In the genomic region with DNA sequence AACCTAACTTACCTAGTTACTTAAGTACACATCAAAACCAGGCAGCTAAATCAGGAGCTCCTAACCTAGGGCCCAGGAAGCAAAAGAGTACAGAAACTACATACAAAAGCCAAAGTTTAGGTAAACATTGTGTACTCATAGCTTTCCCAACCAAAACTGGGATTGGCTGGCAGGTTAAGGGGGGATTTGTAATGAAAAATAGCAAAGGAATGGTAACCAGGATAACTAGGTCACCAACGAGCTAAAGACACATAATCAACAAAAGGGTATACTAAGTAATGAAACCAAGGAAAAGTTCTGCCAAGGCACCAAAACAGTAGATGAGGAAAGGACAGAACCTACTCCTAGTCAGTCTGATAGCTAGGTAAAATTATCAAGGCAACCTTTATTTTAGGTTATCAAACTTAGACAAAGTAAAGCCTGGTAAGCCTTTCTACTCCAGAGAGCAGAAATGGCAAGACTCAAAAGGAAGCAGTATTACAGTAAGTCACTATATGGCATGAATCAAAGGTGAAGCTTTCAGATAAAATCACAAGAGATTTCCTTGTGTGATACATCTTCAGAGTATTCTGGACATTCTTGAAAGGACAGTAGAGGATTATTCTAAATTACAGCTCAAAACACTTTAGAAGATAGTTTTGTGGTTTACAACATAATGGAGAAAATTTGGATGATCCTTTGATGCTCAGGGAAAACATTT, we compare ENCODE assay signal across 1 cellular context.
TF ChIP-seq lines count a peak whose summit lies in the region.

No MANE protein-coding gene starts in this region.

TF ChIP-seq in H1, 55 proteins besides CTCF, POLR2A, EP300 and RAD21:
- no peak for TF ChIP-seq CEBPB (IDR thresholded peaks at IDR 0.05; ENCODE audit: low read depth, low read length)
- no peak for TF ChIP-seq RNF2 (IDR thresholded peaks at IDR 0.05; ENCODE audit: borderline replicate concordance, low read depth, low read length, missing control alignments, poor library complexity, severe bottlenecking)
- no peak for TF ChIP-seq CHD1 (IDR thresholded peaks at IDR 0.05; ENCODE audit: low read depth, low read length)
- TF ChIP-seq, protein P1, sequence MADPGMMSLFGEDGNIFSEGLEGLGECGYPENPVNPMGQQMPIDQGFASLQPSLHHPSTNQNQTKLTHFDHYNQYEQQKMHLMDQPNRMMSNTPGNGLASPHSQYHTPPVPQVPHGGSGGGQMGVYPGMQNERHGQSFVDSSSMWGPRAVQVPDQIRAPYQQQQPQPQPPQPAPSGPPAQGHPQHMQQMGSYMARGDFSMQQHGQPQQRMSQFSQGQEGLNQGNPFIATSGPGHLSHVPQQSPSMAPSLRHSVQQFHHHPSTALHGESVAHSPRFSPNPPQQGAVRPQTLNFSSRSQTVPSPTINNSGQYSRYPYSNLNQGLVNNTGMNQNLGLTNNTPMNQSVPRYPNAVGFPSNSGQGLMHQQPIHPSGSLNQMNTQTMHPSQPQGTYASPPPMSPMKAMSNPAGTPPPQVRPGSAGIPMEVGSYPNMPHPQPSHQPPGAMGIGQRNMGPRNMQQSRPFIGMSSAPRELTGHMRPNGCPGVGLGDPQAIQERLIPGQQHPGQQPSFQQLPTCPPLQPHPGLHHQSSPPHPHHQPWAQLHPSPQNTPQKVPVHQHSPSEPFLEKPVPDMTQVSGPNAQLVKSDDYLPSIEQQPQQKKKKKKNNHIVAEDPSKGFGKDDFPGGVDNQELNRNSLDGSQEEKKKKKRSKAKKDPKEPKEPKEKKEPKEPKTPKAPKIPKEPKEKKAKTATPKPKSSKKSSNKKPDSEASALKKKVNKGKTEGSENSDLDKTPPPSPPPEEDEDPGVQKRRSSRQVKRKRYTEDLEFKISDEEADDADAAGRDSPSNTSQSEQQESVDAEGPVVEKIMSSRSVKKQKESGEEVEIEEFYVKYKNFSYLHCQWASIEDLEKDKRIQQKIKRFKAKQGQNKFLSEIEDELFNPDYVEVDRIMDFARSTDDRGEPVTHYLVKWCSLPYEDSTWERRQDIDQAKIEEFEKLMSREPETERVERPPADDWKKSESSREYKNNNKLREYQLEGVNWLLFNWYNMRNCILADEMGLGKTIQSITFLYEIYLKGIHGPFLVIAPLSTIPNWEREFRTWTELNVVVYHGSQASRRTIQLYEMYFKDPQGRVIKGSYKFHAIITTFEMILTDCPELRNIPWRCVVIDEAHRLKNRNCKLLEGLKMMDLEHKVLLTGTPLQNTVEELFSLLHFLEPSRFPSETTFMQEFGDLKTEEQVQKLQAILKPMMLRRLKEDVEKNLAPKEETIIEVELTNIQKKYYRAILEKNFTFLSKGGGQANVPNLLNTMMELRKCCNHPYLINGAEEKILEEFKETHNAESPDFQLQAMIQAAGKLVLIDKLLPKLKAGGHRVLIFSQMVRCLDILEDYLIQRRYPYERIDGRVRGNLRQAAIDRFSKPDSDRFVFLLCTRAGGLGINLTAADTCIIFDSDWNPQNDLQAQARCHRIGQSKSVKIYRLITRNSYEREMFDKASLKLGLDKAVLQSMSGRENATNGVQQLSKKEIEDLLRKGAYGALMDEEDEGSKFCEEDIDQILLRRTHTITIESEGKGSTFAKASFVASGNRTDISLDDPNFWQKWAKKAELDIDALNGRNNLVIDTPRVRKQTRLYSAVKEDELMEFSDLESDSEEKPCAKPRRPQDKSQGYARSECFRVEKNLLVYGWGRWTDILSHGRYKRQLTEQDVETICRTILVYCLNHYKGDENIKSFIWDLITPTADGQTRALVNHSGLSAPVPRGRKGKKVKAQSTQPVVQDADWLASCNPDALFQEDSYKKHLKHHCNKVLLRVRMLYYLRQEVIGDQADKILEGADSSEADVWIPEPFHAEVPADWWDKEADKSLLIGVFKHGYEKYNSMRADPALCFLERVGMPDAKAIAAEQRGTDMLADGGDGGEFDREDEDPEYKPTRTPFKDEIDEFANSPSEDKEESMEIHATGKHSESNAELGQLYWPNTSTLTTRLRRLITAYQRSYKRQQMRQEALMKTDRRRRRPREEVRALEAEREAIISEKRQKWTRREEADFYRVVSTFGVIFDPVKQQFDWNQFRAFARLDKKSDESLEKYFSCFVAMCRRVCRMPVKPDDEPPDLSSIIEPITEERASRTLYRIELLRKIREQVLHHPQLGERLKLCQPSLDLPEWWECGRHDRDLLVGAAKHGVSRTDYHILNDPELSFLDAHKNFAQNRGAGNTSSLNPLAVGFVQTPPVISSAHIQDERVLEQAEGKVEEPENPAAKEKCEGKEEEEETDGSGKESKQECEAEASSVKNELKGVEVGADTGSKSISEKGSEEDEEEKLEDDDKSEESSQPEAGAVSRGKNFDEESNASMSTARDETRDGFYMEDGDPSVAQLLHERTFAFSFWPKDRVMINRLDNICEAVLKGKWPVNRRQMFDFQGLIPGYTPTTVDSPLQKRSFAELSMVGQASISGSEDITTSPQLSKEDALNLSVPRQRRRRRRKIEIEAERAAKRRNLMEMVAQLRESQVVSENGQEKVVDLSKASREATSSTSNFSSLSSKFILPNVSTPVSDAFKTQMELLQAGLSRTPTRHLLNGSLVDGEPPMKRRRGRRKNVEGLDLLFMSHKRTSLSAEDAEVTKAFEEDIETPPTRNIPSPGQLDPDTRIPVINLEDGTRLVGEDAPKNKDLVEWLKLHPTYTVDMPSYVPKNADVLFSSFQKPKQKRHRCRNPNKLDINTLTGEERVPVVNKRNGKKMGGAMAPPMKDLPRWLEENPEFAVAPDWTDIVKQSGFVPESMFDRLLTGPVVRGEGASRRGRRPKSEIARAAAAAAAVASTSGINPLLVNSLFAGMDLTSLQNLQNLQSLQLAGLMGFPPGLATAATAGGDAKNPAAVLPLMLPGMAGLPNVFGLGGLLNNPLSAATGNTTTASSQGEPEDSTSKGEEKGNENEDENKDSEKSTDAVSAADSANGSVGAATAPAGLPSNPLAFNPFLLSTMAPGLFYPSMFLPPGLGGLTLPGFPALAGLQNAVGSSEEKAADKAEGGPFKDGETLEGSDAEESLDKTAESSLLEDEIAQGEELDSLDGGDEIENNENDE (IDR thresholded peaks at IDR 0.05; ENCODE audit: insufficient replicate concordance, low read length) = no peak
